ENCODE assay signal across 9 cellular contexts in the genomic region with DNA sequence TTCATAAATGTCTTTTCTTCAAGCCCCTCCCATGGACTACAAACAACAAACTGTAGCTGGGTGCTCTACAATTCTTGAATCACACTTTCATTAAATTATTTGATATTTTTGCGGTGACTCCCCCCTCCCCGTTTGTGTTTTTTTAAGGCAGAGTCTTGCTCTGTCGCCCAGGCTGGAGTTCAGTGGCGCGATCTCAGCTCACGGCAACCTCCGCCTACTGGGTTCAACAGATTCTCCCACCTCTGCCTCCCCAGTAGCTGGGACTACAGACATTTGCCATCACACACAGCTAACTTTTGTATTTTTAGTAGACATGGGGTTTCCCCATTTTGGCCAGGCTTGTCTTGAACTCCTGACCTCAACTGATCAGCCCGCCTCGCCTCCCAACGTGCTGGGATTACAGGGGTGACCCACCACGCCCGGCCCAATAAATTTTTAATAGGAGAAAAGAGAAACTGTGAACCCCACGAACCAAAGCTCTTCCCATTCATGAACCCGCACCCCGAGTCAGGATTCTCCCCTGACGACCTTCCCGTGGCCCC. TPM values are rescaled to one million over a fixed set of nuclear protein-coding genes. Genes with fewer than 3 reads are reported as not detected.
DNase-seq lines count a peak whose midpoint lies in the region; ATAC-seq and TF ChIP-seq lines count a peak whose summit lies in the region.
"Had no signal": no experiment of that assay in that cellular context is flagged by ENCODE, and none has a peak within 500 bp of the region (broad histone marks: within the 10 kb centered on the region; RNA-seq: fewer than 3 reads in every experiment).

No MANE protein-coding gene starts in this region.

- intact Hi-C loops in CD4-positive, alpha-beta memory T cell (cut with micrococcal nuclease), result loop anchor here (1.0 to 2.0 kb wide), 6 partner anchors 45 to 258 kb away; partner anchors contain the start of genes ATP13A1, ZNF14 and ZNF93
- intact Hi-C loops in dorsolateral prefrontal cortex (cut with DNase I), result loop anchor here (2.0 to 5.0 kb wide), 5 partner anchors 44 to 159 kb away; partner anchors contain the start of genes ZNF14 (in 2 of the 2), ATP13A1 (in 1 of the 2) and ZNF253 (in 1 of the 2)

- H3F3A ChIP-seq in neural progenitor cell (ENCODE audit: low read depth), result peaks cover 7% of the 10 kb centered on the region

- peaks cover 47% of the 10 kb centered on the region for H3K79me2 ChIP-seq in neural progenitor cell (ENCODE audit: low read depth)

- H3K4me1 ChIP-seq in CD4-positive, alpha-beta memory T cell (ENCODE audit: insufficient read depth, low read length), result peaks cover 44% of the 10 kb centered on the region
- no peaks in the 10 kb centered on the region for H3K4me1 ChIP-seq in NT2/D1 (ENCODE audit: insufficient read depth, insufficient read length)
- no peaks in the 10 kb centered on the region for H3K4me1 ChIP-seq in neural progenitor cell

- DNase-seq in CD4-positive, alpha-beta memory T cell, result peak in 2 of 5 donors; percentile 2 to 53
- DNase-seq in NT2/D1 (ENCODE audit: low read depth, low spot score) (no peak), dorsolateral prefrontal cortex (no peak), neural progenitor cell (ENCODE audit: low spot score) (no peak), NCI-H526 (lab: John Stamatoyannopoulos, UW) (no peak), NCI-H524 treated with DMSO at 0.1 percent for 48 hours (lab: John Stamatoyannopoulos, UW) (no peak)

- TF ChIP-seq CTCF in dorsolateral prefrontal cortex (IDR thresholded peaks at IDR 0.05 in 54 of 56, conservative IDR thresholded peaks at IDR 0.05 in 2 of 56; ENCODE audit: low read depth in 1 of 56, partially characterized antibody in 56 of 56), result no peak
- no peak for TF ChIP-seq CTCF in neural progenitor cell (IDR thresholded peaks at IDR 0.05)

- H3K36me3 Mint-ChIP-seq in CD4-positive, alpha-beta memory T cell, result peaks cover 25 to 39% of the 10 kb centered on the region in 2 donors
- peaks cover 16% of the 10 kb centered on the region for H3K36me3 Mint-ChIP-seq in neural progenitor cell

- H3K27me3 ChIP-seq in CD4-positive, alpha-beta memory T cell (ENCODE audit: insufficient read depth, low read length), result no peaks in the 10 kb centered on the region
- no peaks in the 10 kb centered on the region for H3K27me3 ChIP-seq in NT2/D1 (ENCODE audit: insufficient read depth, insufficient read length)
- H3K27me3 ChIP-seq in dorsolateral prefrontal cortex, result no peaks in the 10 kb centered on the region
- H3K27me3 ChIP-seq in neural progenitor cell, result no peaks in the 10 kb centered on the region

- peak overlapping the region; percentile 80 for H3K4me2 ChIP-seq in neural progenitor cell

- CTCF ChIA-PET in CD4-positive, alpha-beta memory T cell (lab: Charles Lee; ENCODE audit: partially characterized antibody), result interaction anchor here (0.7 to 1.8 kb wide), 12 partner anchors 9 to 288 kb away, joined by 3 to 5 read pairs (median 4); partner anchors contain the start of genes ZNF253 and ZNF93

- H3K4me3 Mint-ChIP-seq in CD4-positive, alpha-beta memory T cell, result peak overlapping the region; percentile 98 to 100 (median 100)
- H3K4me3 Mint-ChIP-seq in neural progenitor cell, result peak overlapping the region; percentile 89

- no peak for ATAC-seq in HG02763 (IDR thresholded peaks at IDR 0.05; ENCODE audit: unreplicated experiment)
- ATAC-seq in HG02885 (IDR thresholded peaks at IDR 0.05; ENCODE audit: poor library complexity, unreplicated experiment), result no peak
- ATAC-seq: HCT116 had no signal

- peaks cover 14 to 52% (median 35%) of the 10 kb centered on the region in 4 donors for H3K4me1 Mint-ChIP-seq in CD4-positive, alpha-beta memory T cell
- H3K4me1 Mint-ChIP-seq in neural progenitor cell, result no peaks in the 10 kb centered on the region

- H3K27me3 Mint-ChIP-seq in CD4-positive, alpha-beta memory T cell, result no peaks in the 10 kb centered on the region
- no peaks in the 10 kb centered on the region for H3K27me3 Mint-ChIP-seq in neural progenitor cell (ENCODE audit: insufficient read depth, low read depth)

- no peaks in the 10 kb centered on the region for H4K20me1 ChIP-seq in neural progenitor cell (ENCODE audit: low read depth)

- H3K9me3 ChIP-seq in CD4-positive, alpha-beta memory T cell (ENCODE audit: control insufficient read depth in 1 of 2, low read length in 2 of 2), result no peaks in the 10 kb centered on the region
- H3K9me3 ChIP-seq in NT2/D1 (ENCODE audit: insufficient read depth, low read length) (peaks cover 6% of the 10 kb centered on the region; the same call in 1 of the 2 replicates), neural progenitor cell (ENCODE audit: low read depth) (peaks cover 7% of the 10 kb centered on the region)

- peaks cover 0 to 23% (median 7%) of the 10 kb centered on the region in 8 donors for H3K9me3 Mint-ChIP-seq in CD4-positive, alpha-beta memory T cell
- H3K9me3 Mint-ChIP-seq in neural progenitor cell, result peaks cover 70% of the 10 kb centered on the region

- peak overlapping the region; percentile 100 for H3K27ac Mint-ChIP-seq in CD4-positive, alpha-beta memory T cell
- no peak overlapping the region for H3K27ac Mint-ChIP-seq in neural progenitor cell

- H2AFZ ChIP-seq in neural progenitor cell (replicated peaks), result peak overlapping the region; percentile 65

- H3K9ac ChIP-seq in NT2/D1 (ENCODE audit: insufficient read length, low read depth) (peak overlapping the region; percentile 81), neural progenitor cell (peak overlapping the region; percentile 76)

- H3K4me3 ChIP-seq in CD4-positive, alpha-beta memory T cell (ENCODE audit: low read length in 2 of 2), result peak overlapping the region; percentile 69 to 84
- H3K4me3 ChIP-seq in NT2/D1 (ENCODE audit: insufficient read length, low read depth), result peak overlapping the region; percentile 89
- H3K4me3 ChIP-seq in dorsolateral prefrontal cortex, result peak overlapping the region; percentile 59 to 98 (median 85)
- H3K4me3 ChIP-seq in neural progenitor cell, result peak overlapping the region; percentile 70

- H3K27ac ChIP-seq in CD4-positive, alpha-beta memory T cell (ENCODE audit: low read depth, low read length), result peak overlapping the region; percentile 97
- H3K27ac ChIP-seq in dorsolateral prefrontal cortex, result peak overlapping the region; percentile 74 to 97 (median 91)
- H3K27ac ChIP-seq in neural progenitor cell, result peak overlapping the region; percentile 89

- no peaks in the 10 kb centered on the region for H3K36me3 ChIP-seq in CD4-positive, alpha-beta memory T cell (ENCODE audit: insufficient read depth, low read length)
- peaks cover 24% of the 10 kb centered on the region for H3K36me3 ChIP-seq in NT2/D1 (ENCODE audit: insufficient read depth, insufficient read length, low read length)
- H3K36me3 ChIP-seq in neural progenitor cell, result no peaks in the 10 kb centered on the region

- POLR2A ChIA-PET in CD4-positive, alpha-beta memory T cell (lab: Charles Lee; ENCODE audit: partially characterized antibody), result interaction anchor here (0.7 to 5.2 kb wide), 42 partner anchors 11 to 415 kb away, joined by 3 to 135 read pairs (median 4); partner anchors contain the start of genes ATP13A1, GATAD2A, NDUFA13 and PBX4

RNA-seq across cellular contexts. Expression of gene ZNF506, which starts 0.7 kb away (rescaled TPM):
- 10 to 100 TPM; 76.4 to 80.5 TPM for total RNA-seq in CD4-positive, alpha-beta memory T cell
- 10 to 100 TPM in 1 of 2 donors, 1 to 10 TPM in 1; 9.6 to 29.2 TPM for polyA plus RNA-seq in CD4-positive, alpha-beta memory T cell
- total RNA-seq in dorsolateral prefrontal cortex, result 10 to 100 TPM; 25.9 to 56.3 (median 37.0) TPM
- total RNA-seq in neural progenitor cell (ENCODE audit: low replicate concordance), result 16.1 and 19.9 TPM in 2 replicates

RNA-seq across cellular contexts. Expression of gene ZNF253, which starts 44.8 kb away (rescaled TPM):
- 10 to 100 TPM; 23.8 to 25.8 TPM for total RNA-seq in CD4-positive, alpha-beta memory T cell
- polyA plus RNA-seq in CD4-positive, alpha-beta memory T cell, result 1 to 10 TPM; 5.5 to 8.8 TPM
- total RNA-seq in dorsolateral prefrontal cortex, result 10 to 100 TPM; 14.3 to 34.6 (median 21.3) TPM
- 54.5 and 79.2 TPM in 2 replicates for total RNA-seq in neural progenitor cell (ENCODE audit: low replicate concordance)
